In the genomic region with DNA sequence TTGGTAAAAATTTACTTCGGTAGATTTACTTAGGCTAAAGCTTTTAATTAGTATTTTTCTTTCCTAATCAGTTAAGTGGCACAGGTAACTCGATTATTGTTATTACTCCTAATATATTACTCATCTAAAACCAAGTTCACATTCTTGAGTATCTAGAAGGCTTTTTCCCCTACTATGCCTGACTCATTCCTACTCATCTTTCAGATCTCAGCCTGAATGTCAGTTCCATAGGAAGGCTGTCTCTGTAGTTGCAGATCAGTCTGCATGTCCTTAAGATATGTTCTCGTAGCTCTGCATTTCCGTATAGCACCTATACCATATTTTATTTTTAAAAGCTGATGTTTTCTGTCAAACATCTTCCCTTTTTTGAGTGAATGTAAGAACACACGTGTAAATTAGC, we compare ENCODE assay signal across 1 cellular context.
A peak's percentile ranks its signal among the peaks of the same experiment; 100 is the strongest.
TF ChIP-seq lines count a peak whose summit lies in the region.

No MANE protein-coding gene starts in this region.

TF ChIP-seq in SK-N-SH, 30 proteins besides CTCF, POLR2A, EP300 and RAD21 (continued from another document):
- TF ChIP-seq, protein P1, sequence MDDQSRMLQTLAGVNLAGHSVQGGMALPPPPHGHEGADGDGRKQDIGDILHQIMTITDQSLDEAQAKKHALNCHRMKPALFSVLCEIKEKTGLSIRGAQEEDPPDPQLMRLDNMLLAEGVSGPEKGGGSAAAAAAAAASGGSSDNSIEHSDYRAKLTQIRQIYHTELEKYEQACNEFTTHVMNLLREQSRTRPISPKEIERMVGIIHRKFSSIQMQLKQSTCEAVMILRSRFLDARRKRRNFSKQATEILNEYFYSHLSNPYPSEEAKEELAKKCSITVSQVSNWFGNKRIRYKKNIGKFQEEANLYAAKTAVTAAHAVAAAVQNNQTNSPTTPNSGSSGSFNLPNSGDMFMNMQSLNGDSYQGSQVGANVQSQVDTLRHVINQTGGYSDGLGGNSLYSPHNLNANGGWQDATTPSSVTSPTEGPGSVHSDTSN (IDR thresholded peaks at IDR 0.05) = 0 out of 2 replicates have a peak, but pooled peaks have one; percentile 13
- TF ChIP-seq SMC3 (IDR thresholded peaks at IDR 0.05; ENCODE audit: low read depth, low read length) (no peak), POLR2AphosphoS5 (IDR thresholded peaks at IDR 0.05; ENCODE audit: low read depth, low read length) (no peak), FOSL2 (IDR thresholded peaks at IDR 0.05; ENCODE audit: borderline replicate concordance, low read depth) (peak; percentile 75; the same call in 1 of the 2 replicates), RCOR1 (IDR thresholded peaks at IDR 0.05; ENCODE audit: low read length) (no peak), JUND (IDR thresholded peaks at IDR 0.05) (peak; percentile 27; the same call in 1 of the 2 replicates)
